ENCODE assay signal across 12 cellular contexts in genomic region chr3:46908986-46909534, GRCh38. TPM values are rescaled to one million over a fixed set of nuclear protein-coding genes. Genes with fewer than 3 reads are reported as not detected.
DNase-seq lines count a peak whose midpoint lies in the region; ATAC-seq, FAIRE-seq and TF ChIP-seq lines count a peak whose summit lies in the region.
"Had no signal": no experiment of that assay in that cellular context is flagged by ENCODE, and none has a peak within 500 bp of the region (broad histone marks: within the 10 kb centered on the region; RNA-seq: fewer than 3 reads in every experiment).

No MANE protein-coding gene starts in this region.

- H2AFZ ChIP-seq in SK-N-SH (ENCODE audit: low read depth) (no peak overlapping the region), astrocyte (ENCODE audit: low read depth, low read length) (no peak overlapping the region)

- H3K36me3 Mint-ChIP-seq in astrocyte (ENCODE audit: low read depth, unreplicated experiment) = no peaks in the 10 kb centered on the region
- peaks cover 4 to 12% of the 10 kb centered on the region in 2 donors for H3K36me3 Mint-ChIP-seq in stimulated activated naive B cell treated with anti-CD40 and anti-IgM and Interleukin-4, amounts not matched to agents 10 μg/mL and 1 μg/mL and 100 μg/mL, for 72 hours

- H3K4me2 ChIP-seq in SK-N-SH = no peak overlapping the region
- H3K4me2 ChIP-seq in astrocyte (ENCODE audit: low read length) = peak overlapping the region; percentile 43

- no peaks in the 10 kb centered on the region for H3K9me3 Mint-ChIP-seq in astrocyte (ENCODE audit: unreplicated experiment)
- H3K9me3 Mint-ChIP-seq in stimulated activated naive B cell treated with anti-CD40 and anti-IgM and Interleukin-4, amounts not matched to agents 10 μg/mL and 1 μg/mL and 100 μg/mL, for 72 hours = no peaks in the 10 kb centered on the region
- H3K9me3 Mint-ChIP-seq: activated T-helper 17 cell treated with anti-CD3 and anti-CD28 coated beads, Interleukin-2, amount 50 U/mL, for 72 hours; neural crest cell had no signal

- peaks cover 14% of the 10 kb centered on the region for H3K27me3 Mint-ChIP-seq in astrocyte (ENCODE audit: low read depth, unreplicated experiment)
- no peaks in the 10 kb centered on the region for H3K27me3 Mint-ChIP-seq in stimulated activated naive B cell treated with anti-CD40 and anti-IgM and Interleukin-4, amounts not matched to agents 10 μg/mL and 1 μg/mL and 100 μg/mL, for 72 hours
- H3K27me3 Mint-ChIP-seq: activated T-helper 17 cell treated with anti-CD3 and anti-CD28 coated beads, Interleukin-2, amount 50 U/mL, for 72 hours had no signal

- H3K36me3 ChIP-seq in SK-N-SH (replicated peaks in 1 of 2; ENCODE audit: control insufficient read depth in 1 of 2, insufficient read depth in 2 of 2, low read length in 1 of 2) = no peaks in the 10 kb centered on the region
- no peaks in the 10 kb centered on the region for H3K36me3 ChIP-seq in astrocyte (ENCODE audit: insufficient read depth, low read length)

- TF ChIP-seq RAD21 in SK-N-SH (IDR thresholded peaks at IDR 0.05; ENCODE audit: low read length) = no peak

- peak overlapping the region; percentile 17 for H3K27ac Mint-ChIP-seq in astrocyte (ENCODE audit: unreplicated experiment)
- peak overlapping the region; percentile 20 for H3K27ac Mint-ChIP-seq in stimulated activated naive B cell treated with anti-CD40 and anti-IgM and Interleukin-4, amounts not matched to agents 10 μg/mL and 1 μg/mL and 100 μg/mL, for 72 hours
- H3K27ac Mint-ChIP-seq: activated T-helper 17 cell treated with anti-CD3 and anti-CD28 coated beads, Interleukin-2, amount 50 U/mL, for 72 hours had no signal

- H3F3A ChIP-seq in SK-N-SH (replicated peaks; ENCODE audit: insufficient read depth) = peaks cover 4% of the 10 kb centered on the region

- POLR2A ChIA-PET in SK-N-SH (lab: Yijun Ruan, JAX) = interaction anchor here (0.9 to 1.5 kb wide), 6 partner anchors 27 to 207 kb away, joined by 3 to 10 read pairs (median 3); partner anchors contain the start of gene CCDC12

- FAIRE-seq in astrocyte (lab: Jason Lieb, UNC) = no peak

- no peak for TF ChIP-seq EP300 in SK-N-SH (IDR thresholded peaks at IDR 0.05; ENCODE audit: borderline replicate concordance in 1 of 2, low read depth in 1 of 2, low read length in 1 of 2)

- ATAC-seq in SK-N-SH treated with all-trans-retinoic acid at 6 μM for 48 hours (peak; percentile 26), left lobe of liver (peak; percentile 6), GM18502 (IDR thresholded peaks at IDR 0.05; ENCODE audit: poor library complexity, unreplicated experiment) (no peak)
- peak in 1 of 2 donors; percentile 13 for ATAC-seq in stimulated activated naive B cell treated with anti-CD40 and anti-IgM and Interleukin-4, amounts not matched to agents 10 μg/mL and 1 μg/mL and 100 μg/mL, for 72 hours (replicated peaks)

- H3K79me2 ChIP-seq in SK-N-SH (ENCODE audit: insufficient read depth) = no peaks in the 10 kb centered on the region
- H3K79me2 ChIP-seq in astrocyte (ENCODE audit: insufficient read depth, low read length) = no peaks in the 10 kb centered on the region

- H4K20me1 ChIP-seq in SK-N-SH (ENCODE audit: insufficient read depth) (no peaks in the 10 kb centered on the region), astrocyte (ENCODE audit: insufficient read depth, low read length) (peaks cover 7% of the 10 kb centered on the region)

- DNase-seq in SK-N-SH = no peak
- DNase-seq in astrocyte (ENCODE audit: low read depth) = no peak
- no peak for DNase-seq in left lobe of liver (ENCODE audit: low spot score)
- no peak for DNase-seq in stimulated activated naive B cell treated with anti-CD40 and anti-IgM and Interleukin-4, amounts not matched to agents 10 μg/mL and 1 μg/mL and 100 μg/mL, for 72 hours
- DNase-seq in NCI-H82 (lab: John Stamatoyannopoulos, UW) = no peak
- no peak for DNase-seq in activated naive CD4-positive, alpha-beta T cell treated with anti-CD3 and anti-CD28 coated beads, Interleukin-2, amount 50 U/mL, for 16 hours

- H3K4me1 ChIP-seq in SK-N-SH (ENCODE audit: control insufficient read depth in 1 of 2, insufficient read depth in 2 of 2, low read depth in 1 of 2, low read length in 1 of 2) (peaks cover 9 to 19% of the 10 kb centered on the region in 2 experiments), astrocyte (ENCODE audit: insufficient read depth, low read length) (peaks cover 27% of the 10 kb centered on the region)

- H3K4me3 ChIP-seq in SK-N-SH (ENCODE audit: low read depth in 2 of 2, low read length in 1 of 2) (no peak overlapping the region; a peak in 1 of 4 replicates), astrocyte (ENCODE audit: insufficient read depth, low read depth, low read length) (no peak overlapping the region)
- H3K4me3 ChIP-seq: body of pancreas had no signal

- TF ChIP-seq CTCF in SK-N-SH (IDR thresholded peaks at IDR 0.05) (no peak), astrocyte (IDR thresholded peaks at IDR 0.05; ENCODE audit: insufficient read depth, low read depth, low read length) (no peak)

- no peaks in the 10 kb centered on the region for H3K27me3 ChIP-seq in SK-N-SH (ENCODE audit: insufficient read depth)
- H3K27me3 ChIP-seq in astrocyte (ENCODE audit: insufficient read depth, low read length) = no peaks in the 10 kb centered on the region
- H3K27me3 ChIP-seq: body of pancreas had no signal

- CTCF ChIA-PET in SK-N-SH (lab: Yijun Ruan, JAX) = interaction anchor here (0.7 to 2.6 kb wide), 58 partner anchors 10 to 426 kb away, joined by 3 to 70 read pairs (median 6); partner anchors contain the start of genes MYL3, PTH1R and TMIE

- H3K9me3 ChIP-seq in SK-N-SH = no peaks in the 10 kb centered on the region
- H3K9me3 ChIP-seq in astrocyte (ENCODE audit: insufficient read depth, low read depth, low read length) = no peaks in the 10 kb centered on the region
- H3K9me3 ChIP-seq: body of pancreas had no signal

- no peak overlapping the region for H3K4me3 Mint-ChIP-seq in astrocyte (ENCODE audit: unreplicated experiment)
- H3K4me3 Mint-ChIP-seq in stimulated activated naive B cell treated with anti-CD40 and anti-IgM and Interleukin-4, amounts not matched to agents 10 μg/mL and 1 μg/mL and 100 μg/mL, for 72 hours = peak overlapping the region in 1 of 2 donors; percentile 13
- H3K4me3 Mint-ChIP-seq: activated T-helper 17 cell treated with anti-CD3 and anti-CD28 coated beads, Interleukin-2, amount 50 U/mL, for 72 hours had no signal

- H3K9ac ChIP-seq in SK-N-SH (no peak overlapping the region), astrocyte (ENCODE audit: low read length) (no peak overlapping the region)

- 74% methylated on average over 4 of the region's 8 CpGs for WGBS in SK-N-SH (ENCODE audit: low lambda C conversion rate)

- peaks cover 3% of the 10 kb centered on the region for H3K4me1 Mint-ChIP-seq in astrocyte (ENCODE audit: low read depth, unreplicated experiment)
- H3K4me1 Mint-ChIP-seq in stimulated activated naive B cell treated with anti-CD40 and anti-IgM and Interleukin-4, amounts not matched to agents 10 μg/mL and 1 μg/mL and 100 μg/mL, for 72 hours = peaks cover 8% of the 10 kb centered on the region in 2 donors

- H3K27ac ChIP-seq in SK-N-SH (ENCODE audit: low read depth in 2 of 2, low read length in 1 of 2) = no peak overlapping the region
- no peak overlapping the region for H3K27ac ChIP-seq in astrocyte (ENCODE audit: low read depth, low read length)
- H3K27ac ChIP-seq: 22Rv1, body of pancreas had no signal

- H3K9me2 ChIP-seq in SK-N-SH = no peaks in the 10 kb centered on the region

TF ChIP-seq in SK-N-SH treated with all-trans-retinoic acid at 6 μM for 48 hours, 23 proteins besides CTCF, POLR2A, EP300 and RAD21:
- TF ChIP-seq ZNF8 (CRISPR knock-in tag; IDR thresholded peaks at IDR 0.05) (no peak), BACH2 (CRISPR knock-in tag; IDR thresholded peaks at IDR 0.05; ENCODE audit: borderline replicate concordance) (no peak), OSR1 (CRISPR knock-in tag; IDR thresholded peaks at IDR 0.05) (no peak), ZNF70 (CRISPR knock-in tag; IDR thresholded peaks at IDR 0.05) (no peak), ESRRG (CRISPR knock-in tag; IDR thresholded peaks at IDR 0.05) (no peak), RARB (CRISPR knock-in tag; IDR thresholded peaks at IDR 0.05) (no peak)

TF ChIP-seq in SK-N-SH, 30 proteins besides CTCF, POLR2A, EP300 and RAD21 (continues in another document):
- TF ChIP-seq EZH2phosphoT487 (IDR thresholded peaks at IDR 0.05; ENCODE audit: borderline replicate concordance, low read depth) = no peak
- TF ChIP-seq REST (IDR thresholded peaks at IDR 0.05; ENCODE audit: low read depth, low read length) = no peak

RNA-seq across cellular contexts. Expression of gene PTH1R, which starts 31.5 kb away (rescaled TPM):
- polyA plus RNA-seq in SK-N-SH (2012; rRNA removed) = 0.07 and 0.34 TPM in 2 replicates
- polyA plus RNA-seq in SK-N-SH (2012; cell fraction: cytosol; rRNA removed) = 0.18 and 0.49 TPM in 2 replicates
- 0.61 TPM in 2 replicates for polyA plus RNA-seq in SK-N-SH (2012; cell fraction: nucleus; rRNA removed)
- total RNA-seq in astrocyte (4.4 and 5.2 TPM in 2 replicates), left lobe of liver (24.6 TPM)
- total RNA-seq: activated T-helper 17 cell treated with anti-CD3 and anti-CD28 coated beads, Interleukin-2, amount 50 U/mL, for 72 hours had no signal

RNA-seq across cellular contexts. Expression of gene MYL3, which starts 45.8 kb away (rescaled TPM):
- not detected in 2 replicates for polyA plus RNA-seq in SK-N-SH (2012; rRNA removed)
- not detected in 2 replicates for polyA plus RNA-seq in SK-N-SH (2012; cell fraction: cytosol; rRNA removed)
- not detected in 2 replicates for polyA plus RNA-seq in SK-N-SH (2012; cell fraction: nucleus; rRNA removed)
- total RNA-seq in astrocyte = 0.43 and 0.89 TPM in 2 replicates
- total RNA-seq in left lobe of liver = 1.4 TPM
- total RNA-seq: activated T-helper 17 cell treated with anti-CD3 and anti-CD28 coated beads, Interleukin-2, amount 50 U/mL, for 72 hours; neural crest cell had no signal
